11 cellular contexts compared by ENCODE assay signal in the genomic region with DNA sequence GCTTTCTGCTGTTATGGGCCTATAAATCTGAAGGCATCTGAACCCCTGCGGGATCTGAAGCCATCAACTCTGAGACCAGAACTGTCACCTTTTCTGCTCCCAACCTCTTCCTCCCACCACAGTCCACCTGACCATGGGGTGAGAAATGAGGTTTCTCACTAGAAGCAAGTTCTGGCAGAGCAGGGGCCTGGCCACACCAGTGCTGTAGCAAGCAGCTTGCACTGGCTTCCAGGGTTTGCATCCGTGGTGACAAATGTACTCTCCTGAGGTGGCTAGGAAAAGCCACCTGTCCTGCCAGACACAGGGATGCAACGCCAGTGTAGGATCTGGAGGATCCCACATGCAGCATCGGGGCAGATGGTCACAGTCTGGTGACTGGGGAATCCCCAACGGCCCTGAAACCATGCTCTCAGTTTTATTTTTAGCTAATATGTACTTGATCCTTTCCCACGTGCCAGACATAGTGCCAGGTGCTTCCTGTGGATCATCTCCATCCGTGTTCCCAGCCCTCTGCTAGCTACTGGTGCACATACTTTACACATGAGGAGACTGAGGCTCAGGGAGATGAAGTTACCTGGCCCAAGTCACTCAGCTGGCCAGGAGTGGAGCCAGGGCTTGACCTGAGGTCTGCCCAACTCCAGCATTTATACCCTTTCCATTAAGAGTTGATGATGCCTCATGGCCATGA.
DNase-seq lines count a peak whose midpoint lies in the region; ATAC-seq and FAIRE-seq lines count a peak whose summit lies in the region.
"Had no signal": no experiment of that assay in that cellular context is flagged by ENCODE, and none has a peak within 500 bp of the region (broad histone marks: within the 10 kb centered on the region; RNA-seq: fewer than 3 reads in every experiment).

No MANE protein-coding gene starts in this region.

- ATAC-seq in GM19043 (IDR thresholded peaks at IDR 0.05; ENCODE audit: low read depth, unreplicated experiment) (peak; percentile 44), HG02973 (IDR thresholded peaks at IDR 0.05; ENCODE audit: unreplicated experiment) (peak; percentile 47)

- H3K4me2 ChIP-seq in BLaER1 treated with 17β-estradiol and CSF1 and Interleukin-3, amounts not matched to agents 10 nM and 100 nM: peak overlapping the region; percentile 44 to 76 (median 69); a peak in 21 of 22 replicates

- peaks cover 29 to 89% (median 68%) of the 10 kb centered on the region in 10 experiments for H3K4me1 ChIP-seq in BLaER1 treated with 17β-estradiol and CSF1 and Interleukin-3, amounts not matched to agents 10 nM and 100 nM

- no peak overlapping the region for H3K27ac Mint-ChIP-seq in activated naive CD4-positive, alpha-beta T cell treated with anti-CD3 and anti-CD28 coated beads, Interleukin-2, amount 10 ng/mL, durations not matched to agents 7 days and 5 days
- H3K27ac Mint-ChIP-seq: activated CD4-positive, alpha-beta T cell treated with anti-CD3 and anti-CD28 coated beads, Interleukin-2, amount 10 ng/mL, durations not matched to agents 7 days and 5 days; endodermal cell had no signal

- peak overlapping the region in 7 of 11 experiments; percentile 17 to 77 (median 63); a peak in 10 of 22 replicates for H3K9ac ChIP-seq in BLaER1 treated with 17β-estradiol and CSF1 and Interleukin-3, amounts not matched to agents 10 nM and 100 nM

- no peaks in the 10 kb centered on the region for H3K27me3 ChIP-seq in BLaER1 treated with 17β-estradiol and CSF1 and Interleukin-3, amounts not matched to agents 10 nM and 100 nM

- H3K27me3 Mint-ChIP-seq in activated naive CD4-positive, alpha-beta T cell treated with anti-CD3 and anti-CD28 coated beads, Interleukin-2, amount 10 ng/mL, durations not matched to agents 7 days and 5 days: peaks cover 2% of the 10 kb centered on the region

- H3K27ac ChIP-seq in BLaER1 treated with 17β-estradiol and CSF1 and Interleukin-3, amounts not matched to agents 10 nM and 100 nM: peak overlapping the region in 9 of 11 experiments; percentile 17 to 93 (median 69); a peak in 16 of 22 replicates

- FAIRE-seq in RCC 7860 (lab: Jason Lieb, UNC) (no peak), HTR-8/SVneo (lab: Jason Lieb, UNC) (no peak)

- no peak overlapping the region for H3K4me3 Mint-ChIP-seq in activated naive CD4-positive, alpha-beta T cell treated with anti-CD3 and anti-CD28 coated beads, Interleukin-2, amount 10 ng/mL, durations not matched to agents 7 days and 5 days
- H3K4me3 Mint-ChIP-seq: activated CD4-positive, alpha-beta T cell treated with anti-CD3 and anti-CD28 coated beads, Interleukin-2, amount 10 ng/mL, durations not matched to agents 7 days and 5 days; CD14-positive monocyte; endodermal cell had no signal

- H3K4me3 ChIP-seq in BLaER1 treated with 17β-estradiol and CSF1 and Interleukin-3, amounts not matched to agents 10 nM and 100 nM: no peak overlapping the region

- no peaks in the 10 kb centered on the region for H3K9me3 Mint-ChIP-seq in activated naive CD4-positive, alpha-beta T cell treated with anti-CD3 and anti-CD28 coated beads, Interleukin-2, amount 10 ng/mL, durations not matched to agents 7 days and 5 days
- H3K9me3 Mint-ChIP-seq: activated CD4-positive, alpha-beta T cell treated with anti-CD3 and anti-CD28 coated beads, Interleukin-2, amount 10 ng/mL, durations not matched to agents 7 days and 5 days; endodermal cell had no signal

- DNase-seq in RCC 7860 (ENCODE audit: low spot score) (peak; percentile 26), DMS153 treated with DMSO at 0.1 percent for 48 hours (lab: John Stamatoyannopoulos, UW; ENCODE audit: unreplicated experiment) (no peak), HTR-8/SVneo (ENCODE audit: insufficient read length, low spot score) (no peak), HUDEP-2 (lab: John Stamatoyannopoulos, UW; ENCODE audit: unreplicated experiment in 76 of 76) (no peak)
- DNase-seq in activated naive CD4-positive, alpha-beta T cell treated with anti-CD3 and anti-CD28 coated beads, Interleukin-2, amount 10 ng/mL, durations not matched to agents 7 days and 5 days: no peak
- DNase-seq: activated CD4-positive, alpha-beta T cell treated with anti-CD3 and anti-CD28 coated beads, Interleukin-2, amount 10 ng/mL, durations not matched to agents 7 days and 5 days; endodermal cell had no signal

- no peaks in the 10 kb centered on the region for H4K20me1 ChIP-seq in BLaER1 treated with 17β-estradiol and CSF1 and Interleukin-3, amounts not matched to agents 10 nM and 100 nM

- no peaks in the 10 kb centered on the region for H3K36me3 ChIP-seq in BLaER1 treated with 17β-estradiol and CSF1 and Interleukin-3, amounts not matched to agents 10 nM and 100 nM

- no peaks in the 10 kb centered on the region for H3K4me1 Mint-ChIP-seq in activated naive CD4-positive, alpha-beta T cell treated with anti-CD3 and anti-CD28 coated beads, Interleukin-2, amount 10 ng/mL, durations not matched to agents 7 days and 5 days

- H3K36me3 Mint-ChIP-seq in activated naive CD4-positive, alpha-beta T cell treated with anti-CD3 and anti-CD28 coated beads, Interleukin-2, amount 10 ng/mL, durations not matched to agents 7 days and 5 days: no peaks in the 10 kb centered on the region
- H3K36me3 Mint-ChIP-seq: CD14-positive monocyte had no signal

- no peaks in the 10 kb centered on the region for H3K9me3 ChIP-seq in BLaER1 treated with 17β-estradiol and CSF1 and Interleukin-3, amounts not matched to agents 10 nM and 100 nM (replicated peaks in 1 of 11)

- CTCF ChIA-PET in activated naive CD4-positive, alpha-beta T cell treated with anti-CD3 and anti-CD28 coated beads, Interleukin-2, amount 10 ng/mL, durations not matched to agents 7 days and 5 days (lab: Charles Lee): interaction anchor here (0.9 to 1.0 kb wide), 2 partner anchors 10 to 945 kb away, joined by 3 read pairs; no protein-coding TSS in a partner anchor
